ENCODE assay signal across 32 cellular contexts in the genomic region with DNA sequence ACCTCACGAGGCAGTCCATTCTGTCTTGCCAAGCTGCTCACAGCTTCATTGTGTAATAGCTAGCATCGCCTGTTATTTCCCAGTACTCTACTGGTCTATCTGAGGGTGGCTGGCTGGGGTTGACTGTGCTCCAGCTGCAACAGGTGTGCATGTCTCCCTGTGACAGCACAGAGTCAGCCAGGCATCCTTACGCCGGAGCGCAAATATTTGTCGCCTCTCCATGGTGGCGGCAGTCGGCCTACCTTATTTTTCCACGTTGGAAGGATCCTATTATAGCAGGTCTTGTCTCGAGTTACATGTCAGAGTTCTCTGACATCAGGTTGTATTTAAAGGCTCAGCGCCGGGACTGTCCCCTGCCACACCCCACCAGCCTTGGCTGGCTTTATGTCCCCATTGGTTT.
"Had no signal": no experiment of that assay in that cellular context is flagged by ENCODE, and none has a peak within 500 bp of the region (broad histone marks: within the 10 kb centered on the region; RNA-seq: fewer than 3 reads in every experiment).

No MANE protein-coding gene starts in this region.

- H3K27ac Mint-ChIP-seq: activated CD4-positive, alpha-beta T cell treated with anti-CD3 and anti-CD28 coated beads, Interleukin-2, amount 10 ng/mL, durations not matched to agents 7 days and 5 days; activated naive CD4-positive, alpha-beta T cell treated with anti-CD3 and anti-CD28 coated beads, Interleukin-2, amount 50 U/mL, for 24 hours; activated naive CD8-positive, alpha-beta T cell treated with anti-CD3 and anti-CD28 coated beads, Interleukin-2, amount 10 ng/mL, durations not matched to agents 7 days and 5 days; activated T-cell treated with anti-CD3 and anti-CD28 coated beads, Interleukin-2, amount 50 U/mL, for 24 hours; activated T-helper 2 cell treated with anti-CD3 and anti-CD28 coated beads, Interferon-gamma antibody, Interleukin-2, Interleukin-4, amounts not matched to agents 10 μg/mL and 5 μg/mL and 100 μg/mL, durations not matched to agents 14 hours and 24 hours and 36 hours had no signal

- H3K9me3 Mint-ChIP-seq: activated naive CD4-positive, alpha-beta T cell treated with anti-CD3 and anti-CD28 coated beads, Interleukin-2, amount 50 U/mL, for 24 hours had no signal

- H3K36me3 ChIP-seq: breast epithelium, WERI-Rb-1 had no signal

- H3K4me1 ChIP-seq: breast epithelium had no signal

- DNase-seq: activated CD4-positive, alpha-beta T cell treated with anti-CD3 and anti-CD28 coated beads, Interleukin-2, amount 10 ng/mL, durations not matched to agents 7 days and 5 days; activated CD4-positive, alpha-beta T cell treated with anti-CD3 and anti-CD28 coated beads, Interleukin-2, amount 50 U/mL, for 48 hours; activated gamma-delta T cell; activated naive CD4-positive, alpha-beta T cell treated with Interleukin-2 at 50 U/mL for 16 hours; activated naive CD8-positive, alpha-beta T cell treated with anti-CD3 and anti-CD28 coated beads, Interleukin-2, amount 10 ng/mL, durations not matched to agents 7 days and 5 days; activated T-cell treated with anti-CD3 and anti-CD28 coated beads, Interleukin-2, amount 50 U/mL, for 24 hours; amygdala; body of pancreas; NCI-H1092 treated with DMSO at 0.1 percent for 48 hours; NCI-H1417; NCI-H146; NCI-H187; NCI-H2029 treated with DMSO at 0.1 percent for 48 hours; NCI-H2107; NCI-H2171; NCI-H510A; NCI-H526; NCI-H748 treated with DMSO at 0.1 percent for 48 hours; NK-92 treated with Interleukin-12 subunit alpha and Interleukin-12 subunit beta, amount 100 ng/mL, for 24 hours; PC-9; SIG-M5; SW 1271; T-helper 1 cell; T-helper 2 cell; T-helper 9 cell; WERI-Rb-1 had no signal

- H3K4me3 Mint-ChIP-seq: activated CD4-positive, alpha-beta T cell treated with anti-CD3 and anti-CD28 coated beads, Interleukin-2, amount 10 ng/mL, durations not matched to agents 7 days and 5 days; activated naive CD4-positive, alpha-beta T cell treated with anti-CD3 and anti-CD28 coated beads, Interleukin-2, amount 50 U/mL, for 24 hours; activated naive CD8-positive, alpha-beta T cell treated with anti-CD3 and anti-CD28 coated beads, Interleukin-2, amount 10 ng/mL, durations not matched to agents 7 days and 5 days; activated T-cell treated with anti-CD3 and anti-CD28 coated beads, Interleukin-2, amount 50 U/mL, for 24 hours had no signal

- H3K4me3 ChIP-seq: body of pancreas, breast epithelium, K562, PC-9 had no signal

- ATAC-seq: body of pancreas, K562, Right ventricle myocardium inferior had no signal

- H3K27me3 ChIP-seq: body of pancreas, breast epithelium had no signal

- H3K36me3 Mint-ChIP-seq: activated naive CD4-positive, alpha-beta T cell treated with anti-CD3 and anti-CD28 coated beads, Interleukin-2, amount 50 U/mL, for 24 hours had no signal

- H3K27ac ChIP-seq: body of pancreas, breast epithelium, PC-9, RWPE1, WERI-Rb-1 had no signal

- H3K4me1 Mint-ChIP-seq: activated naive CD4-positive, alpha-beta T cell treated with anti-CD3 and anti-CD28 coated beads, Interleukin-2, amount 50 U/mL, for 24 hours had no signal
